In genomic region chr22:43697894-43698293, GRCh38 we compare ENCODE assay signal across 21 cellular contexts.
A peak's percentile ranks its signal among the peaks of the same experiment; 100 is the strongest.
DNase-seq lines count a peak whose midpoint lies in the region; ATAC-seq and TF ChIP-seq lines count a peak whose summit lies in the region.
"Had no signal": no experiment of that assay in that cellular context is flagged by ENCODE, and none has a peak within 500 bp of the region (broad histone marks: within the 10 kb centered on the region; RNA-seq: fewer than 3 reads in every experiment).

No MANE protein-coding gene starts in this region.

- no peak overlapping the region for H3K23ac ChIP-seq in trophoblast cell (ENCODE audit: low read length)

- no peaks in the 10 kb centered on the region for H3K79me1 ChIP-seq in trophoblast cell (ENCODE audit: low read length)

- H3K4ac ChIP-seq in trophoblast cell (ENCODE audit: low read depth, low read length) = no peak overlapping the region

- H3K4me1 ChIP-seq in MM.1S (ENCODE audit: low read length) (peaks cover 13% of the 10 kb centered on the region; the same call in 1 of the 2 replicates), trophoblast cell (ENCODE audit: control insufficient read depth in 1 of 2, insufficient read depth in 2 of 2, low read length in 2 of 2) (no peaks in the 10 kb centered on the region)
- H3K4me1 ChIP-seq: BE2C, HAP-1 had no signal

- H3K27ac ChIP-seq in MM.1S (ENCODE audit: low read length) (no peak overlapping the region), WERI-Rb-1 (no peak overlapping the region), trophoblast cell (ENCODE audit: low read depth, low read length) (no peak overlapping the region)
- H3K27ac ChIP-seq: 22Rv1; BLaER1 treated with 17β-estradiol and CSF1 and Interleukin-3, amounts not matched to agents 10 nM and 100 nM had no signal

- H2AFZ ChIP-seq in MM.1S (ENCODE audit: low read length) (no peak overlapping the region), trophoblast cell (ENCODE audit: insufficient read depth, low read length, poor library complexity) (no peak overlapping the region)

- H3K4me2 ChIP-seq in MM.1S (ENCODE audit: low read depth, low read length) = no peak overlapping the region
- no peak overlapping the region for H3K4me2 ChIP-seq in trophoblast cell (ENCODE audit: low read length)

- ATAC-seq in Right ventricle myocardium inferior (no peak), GM21737 (IDR thresholded peaks at IDR 0.05; ENCODE audit: unreplicated experiment) (no peak)

- H3K9ac ChIP-seq in MM.1S (ENCODE audit: low read length) = no peak overlapping the region
- peak overlapping the region; percentile 9 for H3K9ac ChIP-seq in trophoblast cell (ENCODE audit: low read length)
- H3K9ac ChIP-seq: BLaER1 treated with 17β-estradiol and CSF1 and Interleukin-3, amounts not matched to agents 10 nM and 100 nM had no signal

- no peak overlapping the region for H3K18ac ChIP-seq in trophoblast cell (ENCODE audit: low read length)

- no peaks in the 10 kb centered on the region for H3K9me2 ChIP-seq in MM.1S (replicated peaks; ENCODE audit: insufficient read depth, low read length)

- H3K9me3 ChIP-seq in MM.1S (replicated peaks; ENCODE audit: insufficient read depth, low read length) = no peaks in the 10 kb centered on the region
- peaks cover under 1% of the 10 kb centered on the region for H3K9me3 ChIP-seq in WERI-Rb-1 (ENCODE audit: severe bottlenecking)
- peaks cover 3% of the 10 kb centered on the region for H3K9me3 ChIP-seq in trophoblast cell (ENCODE audit: insufficient read depth, low read depth, low read length)
- H3K9me3 ChIP-seq: BE2C, HAP-1 had no signal

- H2BK12ac ChIP-seq in trophoblast cell (ENCODE audit: low read length) = no peak overlapping the region

- WGBS in trophoblast cell (ENCODE audit: extremely low coverage, insufficient coverage, insufficient read length) = no CpG with 5 or more reads among the region's 3 CpGs

- intact Hi-C loops in Right ventricle myocardium inferior (cut with DNase I) = no loop called here

- no peak overlapping the region for H3K14ac ChIP-seq in trophoblast cell (ENCODE audit: low read length)

- no peaks in the 10 kb centered on the region for H4K20me1 ChIP-seq in MM.1S (ENCODE audit: insufficient read depth, low read length)
- H4K20me1 ChIP-seq: BLaER1 treated with 17β-estradiol and CSF1 and Interleukin-3, amounts not matched to agents 10 nM and 100 nM had no signal

- no peak overlapping the region for H4K91ac ChIP-seq in trophoblast cell (ENCODE audit: low read depth, low read length)

- no peak overlapping the region for H2BK5ac ChIP-seq in trophoblast cell (ENCODE audit: low read depth, low read length, poor library complexity)

- H3K4me3 ChIP-seq in MM.1S (ENCODE audit: low read length) (no peak overlapping the region), WERI-Rb-1 (ENCODE audit: low read depth, low read length) (no peak overlapping the region), trophoblast cell (ENCODE audit: low read depth, low read length) (no peak overlapping the region)
- H3K4me3 ChIP-seq: BLaER1 treated with 17β-estradiol and CSF1 and Interleukin-3, amounts not matched to agents 10 nM and 100 nM; HAP-1 had no signal

- H2AK5ac ChIP-seq in trophoblast cell (ENCODE audit: low read length) = no peak overlapping the region

- H4K8ac ChIP-seq in trophoblast cell (ENCODE audit: low read depth, low read length) = no peak overlapping the region

- H3K79me2 ChIP-seq in MM.1S (ENCODE audit: low read length) (no peaks in the 10 kb centered on the region), trophoblast cell (ENCODE audit: control insufficient read depth, insufficient read depth, low read length, poor library complexity) (no peaks in the 10 kb centered on the region)

- H3K36me3 ChIP-seq in MM.1S (replicated peaks; ENCODE audit: insufficient read depth, low read length) (no peaks in the 10 kb centered on the region), WERI-Rb-1 (no peaks in the 10 kb centered on the region), trophoblast cell (ENCODE audit: control insufficient read depth in 1 of 2, insufficient read depth in 2 of 2, low read length in 2 of 2) (no peaks in the 10 kb centered on the region)
- H3K36me3 ChIP-seq: BE2C; BLaER1 treated with 17β-estradiol and CSF1 and Interleukin-3, amounts not matched to agents 10 nM and 100 nM; HAP-1 had no signal

- DNase-seq in NCI-H82 (lab: John Stamatoyannopoulos, UW) (peak; percentile 28), NCI-H82 treated with DMSO at 0.1 percent for 48 hours (lab: John Stamatoyannopoulos, UW; ENCODE audit: unreplicated experiment) (no peak), MM.1S (peak; percentile 40), WERI-Rb-1 (peak; percentile 24), trophoblast cell (no peak), NCI-H2196 (lab: John Stamatoyannopoulos, UW; ENCODE audit: unreplicated experiment) (no peak), Right ventricle myocardium inferior (ENCODE audit: missing footprints) (no peak)
- DNase-seq: ACHN; AML-193; BE2C; CD4-positive, alpha-beta T cell; CD8-positive, alpha-beta memory T cell; DMS 273 treated with DMSO at 0.1 percent for 48 hours; DMS79; GDM1; GOT3; HFFc6 had no signal

- no peak for TF ChIP-seq CTCF in MM.1S (IDR thresholded peaks at IDR 0.05; ENCODE audit: low read length)
- TF ChIP-seq CTCF in WERI-Rb-1 (IDR thresholded peaks at IDR 0.05; ENCODE audit: low read depth, low read length) = no peak

- H2BK120ac ChIP-seq in trophoblast cell (ENCODE audit: insufficient read depth, low read length, poor library complexity) = no peak overlapping the region

- H3K27me3 ChIP-seq in MM.1S (replicated peaks; ENCODE audit: insufficient read depth, low read length) = no peaks in the 10 kb centered on the region
- H3K27me3 ChIP-seq in WERI-Rb-1 (ENCODE audit: insufficient read depth, low read depth, severe bottlenecking) = no peaks in the 10 kb centered on the region
- H3K27me3 ChIP-seq in trophoblast cell (ENCODE audit: insufficient read depth, low read length) = no peaks in the 10 kb centered on the region
- H3K27me3 ChIP-seq: BLaER1 treated with 17β-estradiol and CSF1 and Interleukin-3, amounts not matched to agents 10 nM and 100 nM had no signal

- no peak overlapping the region for H4K12ac ChIP-seq in trophoblast cell (ENCODE audit: low read depth, low read length)

- no peaks in the 10 kb centered on the region for H3F3A ChIP-seq in MM.1S (ENCODE audit: insufficient read depth, low read length)

Comparison
In these comparisons a context has a peak if more than half of its experiments do, and no peak if none do; other contexts are left out.
1. DNase-seq: peak in NCI-H82 (single experiment), MM.1S (single experiment) and WERI-Rb-1 (single experiment); none in NCI-H82 treated with DMSO at 0.1 percent for 48 hours (single experiment), trophoblast cell (0 of 2), NCI-H2196 (single experiment) and Right ventricle myocardium inferior (single experiment).